Comparison of ENCODE assay signal across 26 cellular contexts in the genomic region with DNA sequence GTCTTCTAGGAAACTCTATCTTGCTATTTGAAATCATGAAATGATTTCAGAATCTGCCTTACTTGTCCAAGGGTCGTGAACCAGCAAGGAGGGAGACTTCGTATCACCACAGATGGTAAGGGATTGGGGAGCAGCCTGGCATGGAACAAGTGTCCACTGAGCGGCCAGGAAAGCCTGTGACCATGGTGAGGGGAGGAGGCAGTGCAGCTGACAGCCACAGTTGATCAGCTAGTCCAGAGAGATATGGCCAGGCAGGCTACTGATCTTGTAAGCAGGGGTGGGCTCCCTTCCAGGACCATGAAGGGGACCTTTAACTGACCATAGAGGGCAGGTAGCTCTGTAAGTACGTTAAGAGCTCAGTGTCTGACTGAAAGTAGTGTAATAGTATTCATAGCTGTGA.
"Had no signal": no experiment of that assay in that cellular context is flagged by ENCODE, and none has a peak within 500 bp of the region (broad histone marks: within the 10 kb centered on the region; RNA-seq: fewer than 3 reads in every experiment).

No MANE protein-coding gene starts in this region.

- H3K27ac Mint-ChIP-seq: activated CD4-positive, alpha-beta memory T cell treated with anti-CD3 and anti-CD28 coated beads, Interleukin-2, amount 10 ng/mL, durations not matched to agents 7 days and 5 days; activated CD4-positive, alpha-beta T cell treated with anti-CD3 and anti-CD28 coated beads, Interleukin-2, amount 10 ng/mL, durations not matched to agents 7 days and 5 days; activated naive CD8-positive, alpha-beta T cell; activated T-helper 17 cell treated with anti-CD3 and anti-CD28 coated beads, Interleukin-2, amount 50 U/mL, for 72 hours; dendritic cell treated with granulocyte-macrophage colony-stimulating factor and Interleukin-4, amounts not matched to agents 40 ng/mL and 50 ng/mL, for 4 days; effector memory CD8-positive, alpha-beta T cell; T-helper 17 cell had no signal

- H3K27me3 Mint-ChIP-seq: activated CD4-positive, alpha-beta memory T cell treated with anti-CD3 and anti-CD28 coated beads, Interleukin-2, amount 10 ng/mL, durations not matched to agents 7 days and 5 days; activated CD4-positive, alpha-beta T cell treated with anti-CD3 and anti-CD28 coated beads, Interleukin-2, amount 10 ng/mL, durations not matched to agents 7 days and 5 days; activated naive CD8-positive, alpha-beta T cell; activated T-helper 17 cell treated with anti-CD3 and anti-CD28 coated beads, Interleukin-2, amount 50 U/mL, for 72 hours; central memory CD8-positive, alpha-beta T cell; dendritic cell treated with granulocyte-macrophage colony-stimulating factor and Interleukin-4, amounts not matched to agents 40 ng/mL and 50 ng/mL, for 4 days; effector memory CD8-positive, alpha-beta T cell; T-helper 17 cell had no signal

- H3K9me3 Mint-ChIP-seq: activated CD4-positive, alpha-beta memory T cell treated with anti-CD3 and anti-CD28 coated beads, Interleukin-2, amount 10 ng/mL, durations not matched to agents 7 days and 5 days; activated CD4-positive, alpha-beta T cell treated with anti-CD3 and anti-CD28 coated beads, Interleukin-2, amount 10 ng/mL, durations not matched to agents 7 days and 5 days; activated T-cell treated with anti-CD3 and anti-CD28 coated beads, Interleukin-2, amount 50 U/mL, for 4 hours had no signal

- H3K4me1 ChIP-seq: foreskin keratinocyte, gastrocnemius medialis had no signal

- H3K27me3 ChIP-seq: brain microvascular endothelial cell, esophagus muscularis mucosa, foreskin keratinocyte, gastrocnemius medialis had no signal

- H3K27ac ChIP-seq: brain microvascular endothelial cell, coronary artery, esophagus muscularis mucosa, foreskin keratinocyte, gastrocnemius medialis had no signal

- H3K36me3 ChIP-seq: brain microvascular endothelial cell, esophagus muscularis mucosa, gastrocnemius medialis had no signal

- DNase-seq: activated CD4-positive, alpha-beta memory T cell treated with anti-CD3 and anti-CD28 coated beads, Interleukin-2, amount 10 ng/mL, durations not matched to agents 7 days and 5 days; activated CD4-positive, alpha-beta T cell treated with anti-CD3 and anti-CD28 coated beads for 1 hour; activated CD4-positive, alpha-beta T cell treated with anti-CD3 and anti-CD28 coated beads for 4 hours; activated CD4-positive, alpha-beta T cell treated with anti-CD3 and anti-CD28 coated beads, Interleukin-2, amount 10 ng/mL, durations not matched to agents 7 days and 5 days; activated CD4-positive, alpha-beta T cell treated with anti-CD3 and anti-CD28 coated beads, Interleukin-2, amount 50 U/mL, for 4 hours; activated effector memory CD4-positive, alpha-beta T cell treated with Interleukin-2 at 50 U/mL for 16 hours; activated gamma-delta T cell treated with Interleukin-2 at 50 U/mL for 16 hours; activated naive CD4-positive, alpha-beta T cell treated with anti-CD3 and anti-CD28 coated beads, Interleukin-2, amount 50 U/mL, for 16 hours; activated naive CD4-positive, alpha-beta T cell treated with Interleukin-2 at 50 U/mL for 16 hours; activated T-cell treated with anti-CD3 and anti-CD28 coated beads, Interleukin-2, amount 50 U/mL, for 4 hours; amniotic stem cell; anterior cingulate cortex; brain microvascular endothelial cell; effector CD4-positive, alpha-beta T cell; effector memory CD8-positive, alpha-beta T cell; erythroblast; foreskin keratinocyte; gastrocnemius medialis; T-helper 1 cell; T-helper 17 cell had no signal

- H3K4me3 Mint-ChIP-seq: activated CD4-positive, alpha-beta memory T cell treated with anti-CD3 and anti-CD28 coated beads, Interleukin-2, amount 10 ng/mL, durations not matched to agents 7 days and 5 days; activated CD4-positive, alpha-beta T cell treated with anti-CD3 and anti-CD28 coated beads, Interleukin-2, amount 10 ng/mL, durations not matched to agents 7 days and 5 days; activated naive CD8-positive, alpha-beta T cell; activated T-cell treated with anti-CD3 and anti-CD28 coated beads, Interleukin-2, amount 50 U/mL, for 4 hours; activated T-helper 17 cell treated with anti-CD3 and anti-CD28 coated beads, Interleukin-2, amount 50 U/mL, for 72 hours; central memory CD8-positive, alpha-beta T cell; dendritic cell treated with granulocyte-macrophage colony-stimulating factor and Interleukin-4, amounts not matched to agents 40 ng/mL and 50 ng/mL, for 4 days; effector memory CD8-positive, alpha-beta T cell; T-helper 17 cell had no signal

- H3K4me3 ChIP-seq: coronary artery, esophagus muscularis mucosa, gastrocnemius medialis had no signal

- ATAC-seq: activated T-cell treated with anti-CD3 and anti-CD28 coated beads, Interleukin-2, amount 50 U/mL, for 4 hours; activated T-helper 17 cell treated with anti-CD3 and anti-CD28 coated beads, Interleukin-2, amount 50 U/mL, for 72 hours; effector memory CD8-positive, alpha-beta T cell; foreskin keratinocyte; gastrocnemius medialis; T-helper 17 cell had no signal

- H3K36me3 Mint-ChIP-seq: activated naive CD8-positive, alpha-beta T cell had no signal

- H3K4me1 Mint-ChIP-seq: activated CD4-positive, alpha-beta memory T cell treated with anti-CD3 and anti-CD28 coated beads, Interleukin-2, amount 10 ng/mL, durations not matched to agents 7 days and 5 days; activated CD4-positive, alpha-beta T cell treated with anti-CD3 and anti-CD28 coated beads, Interleukin-2, amount 10 ng/mL, durations not matched to agents 7 days and 5 days; activated T-helper 17 cell treated with anti-CD3 and anti-CD28 coated beads, Interleukin-2, amount 50 U/mL, for 72 hours; central memory CD8-positive, alpha-beta T cell; T-helper 17 cell had no signal

- H3K9me3 ChIP-seq: esophagus muscularis mucosa, gastrocnemius medialis had no signal
